ENCODE assay signal across 1 cellular context in the genomic region with DNA sequence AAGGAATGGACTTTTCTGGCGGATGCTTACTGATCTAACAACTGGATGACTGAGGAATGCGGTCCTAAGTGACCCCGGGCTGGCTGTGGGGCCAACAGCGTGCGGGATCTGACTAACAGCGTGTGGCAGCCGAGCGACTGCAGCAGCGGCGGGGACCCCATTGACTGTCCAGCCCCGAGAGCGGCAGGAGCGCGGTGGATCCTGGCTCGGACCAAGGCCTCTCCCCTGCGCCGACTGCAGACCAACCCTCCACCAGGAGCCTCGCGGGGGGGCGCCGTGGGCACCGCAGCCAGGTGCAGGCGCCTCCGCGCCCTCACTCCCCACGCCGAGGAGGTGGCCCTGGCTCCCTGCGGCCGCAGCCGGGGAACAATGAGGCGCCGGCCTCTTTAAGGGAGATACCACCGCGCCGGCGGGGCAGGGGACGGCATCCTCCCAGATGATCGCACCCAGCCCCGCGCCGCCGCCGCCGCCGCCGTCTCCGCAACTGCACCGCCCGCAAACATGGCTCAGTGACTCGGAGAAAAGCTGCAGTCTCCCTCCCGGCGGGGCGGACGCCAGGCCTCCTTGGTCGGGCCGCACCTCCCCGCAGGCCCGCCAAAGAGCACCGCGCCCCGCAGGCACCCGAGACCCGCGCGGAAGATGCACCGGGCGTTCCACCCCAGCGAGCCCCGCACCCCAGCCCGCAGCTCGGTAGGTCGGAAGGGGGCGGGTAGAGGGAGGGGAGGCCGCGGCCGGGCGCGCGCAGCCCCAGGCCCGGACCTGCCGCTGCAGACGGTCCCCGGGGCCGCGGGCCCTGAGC.
TF ChIP-seq lines count a peak whose summit lies in the region.

No MANE protein-coding gene starts in this region.

TF ChIP-seq in IMR-90, 13 proteins besides CTCF, POLR2A, EP300 and RAD21:
- TF ChIP-seq BHLHE40 (IDR thresholded peaks at IDR 0.05; ENCODE audit: low read depth, low read length) (peak; percentile 58; the same call in 1 of the 2 replicates), MXI1 (IDR thresholded peaks at IDR 0.05; ENCODE audit: borderline replicate concordance, low read depth, low read length) (peak; percentile 58; the same call in 1 of the 2 replicates), ELK1 (IDR thresholded peaks at IDR 0.05; ENCODE audit: borderline replicate concordance, low read depth, low read length) (no peak)
